1 cellular context compared by ENCODE assay signal in genomic region chr20:51553897-51554504, GRCh38.
TF ChIP-seq lines count a peak whose summit lies in the region.

No MANE protein-coding gene starts in this region.

TF ChIP-seq in K562, 482 proteins besides CTCF, POLR2A, EP300 and RAD21 (continued from another document):
- TF ChIP-seq PBX2 (CRISPR knock-in tag; IDR thresholded peaks at IDR 0.05; ENCODE audit: low read depth) (no peak), PBX2 (tag; conservative IDR thresholded peaks at IDR 0.05; ENCODE audit: low read depth) (no peak), DLX4 (CRISPR knock-in tag; IDR thresholded peaks at IDR 0.05) (no peak), MTA2 (IDR thresholded peaks at IDR 0.05; ENCODE audit: low read depth) (no peak), CC2D1A (IDR thresholded peaks at IDR 0.05) (no peak)
